ENCODE assay signal across 12 cellular contexts in the genomic region with DNA sequence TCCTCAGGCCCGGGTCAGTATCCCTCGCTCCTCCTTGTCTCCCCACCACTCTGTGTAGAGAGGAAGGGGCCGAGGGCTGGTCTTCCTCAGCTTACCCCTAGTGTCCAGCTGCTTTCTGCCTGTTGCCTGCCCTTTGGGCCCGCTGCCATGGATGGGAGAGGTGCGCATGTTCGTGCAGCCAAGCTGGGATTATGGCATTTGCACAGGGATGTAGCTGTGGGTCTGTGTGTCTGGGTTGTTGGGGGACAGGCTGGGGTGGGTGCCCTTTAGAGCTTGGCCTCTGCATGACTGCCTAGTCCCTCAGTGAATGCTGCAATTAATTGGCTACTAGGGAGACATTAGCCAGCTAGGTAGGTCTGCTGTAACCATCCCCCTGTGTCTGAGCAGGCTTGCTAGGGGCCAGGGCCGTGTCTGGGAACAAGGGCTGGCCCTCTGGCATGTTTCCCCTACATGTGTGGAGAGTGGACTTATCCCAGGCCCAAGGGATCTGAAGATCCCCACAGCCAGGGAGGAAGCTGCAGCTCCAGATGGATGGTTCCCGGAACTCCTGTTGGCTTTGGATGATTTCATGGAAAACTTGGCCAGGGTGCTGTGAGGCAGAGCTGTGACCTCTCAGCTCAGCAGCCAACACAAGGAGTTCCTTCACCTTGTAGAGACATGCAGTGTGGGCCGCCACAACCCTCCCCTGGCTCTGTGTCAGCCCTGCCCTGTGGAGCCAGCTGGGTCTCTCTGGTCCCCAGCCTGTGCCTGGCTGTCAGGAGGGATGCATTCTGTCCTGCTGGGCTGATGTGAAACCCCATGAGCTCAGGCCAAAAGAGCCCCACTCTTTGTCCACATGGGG.
A peak's percentile ranks its signal among the peaks of the same experiment; 100 is the strongest.
DNase-seq lines count a peak whose midpoint lies in the region; ATAC-seq and TF ChIP-seq lines count a peak whose summit lies in the region.
"Had no signal": no experiment of that assay in that cellular context is flagged by ENCODE, and none has a peak within 500 bp of the region (broad histone marks: within the 10 kb centered on the region; RNA-seq: fewer than 3 reads in every experiment).

No MANE protein-coding gene starts in this region.

- H2BK120ac ChIP-seq in mesenchymal stem cell (ENCODE audit: low read depth, low read length), result peak overlapping the region; percentile 69

- H3K27me3 ChIP-seq in esophagus (ENCODE audit: control insufficient read depth in 1 of 2, insufficient read depth in 2 of 2, low read length in 2 of 2) (no peaks in the 10 kb centered on the region), mesenchymal stem cell (ENCODE audit: control insufficient read depth in 1 of 2, insufficient read depth in 1 of 2, low read length in 2 of 2) (peaks cover 0 to 8% of the 10 kb centered on the region in 2 experiments), uterus (no peaks in the 10 kb centered on the region), smooth muscle cell (ENCODE audit: low read depth) (no peaks in the 10 kb centered on the region), H7 (ENCODE audit: control insufficient read depth, insufficient read depth, low read length) (no peaks in the 10 kb centered on the region), left lung (no peaks in the 10 kb centered on the region)
- H3K27me3 ChIP-seq: upper lobe of left lung had no signal

- H3K9me3 ChIP-seq in esophagus (ENCODE audit: control insufficient read depth in 2 of 2, insufficient read depth in 1 of 2, low read depth in 1 of 2, low read length in 1 of 2), result no peaks in the 10 kb centered on the region
- H3K9me3 ChIP-seq in mesenchymal stem cell (ENCODE audit: control insufficient read depth, low read length), result no peaks in the 10 kb centered on the region
- no peaks in the 10 kb centered on the region for H3K9me3 ChIP-seq in uterus
- H3K9me3 ChIP-seq in smooth muscle cell (replicated peaks; ENCODE audit: low read depth), result no peaks in the 10 kb centered on the region
- no peaks in the 10 kb centered on the region for H3K9me3 ChIP-seq in left lung
- H3K9me3 ChIP-seq: upper lobe of left lung had no signal

- H3K79me2 ChIP-seq in smooth muscle cell (ENCODE audit: low read depth), result no peaks in the 10 kb centered on the region

- H4K91ac ChIP-seq in mesenchymal stem cell (ENCODE audit: low read length), result peak overlapping the region; percentile 5

- H2BK15ac ChIP-seq in mesenchymal stem cell (ENCODE audit: low read depth, poor library complexity, severe bottlenecking), result no peak overlapping the region

- no peak overlapping the region for H2AK5ac ChIP-seq in mesenchymal stem cell (ENCODE audit: low read length, severe bottlenecking)

- no peak overlapping the region for H3K23ac ChIP-seq in mesenchymal stem cell (ENCODE audit: low read length in 2 of 2)

- H3K4me1 ChIP-seq in esophagus (ENCODE audit: control insufficient read depth in 2 of 2, insufficient read depth in 2 of 2, low read length in 1 of 2) (peaks cover 21 to 50% of the 10 kb centered on the region in 2 donors), mesenchymal stem cell (ENCODE audit: control insufficient read depth, insufficient read depth, low read depth, low read length) (peaks cover 29% of the 10 kb centered on the region), uterus (peaks cover 0 to 7% of the 10 kb centered on the region in 2 donors), smooth muscle cell (ENCODE audit: low read depth) (no peaks in the 10 kb centered on the region), left lung (peaks cover 4 to 6% of the 10 kb centered on the region in 2 donors)

- peak overlapping the region in 1 of 2 experiments; percentile 69 for H3K14ac ChIP-seq in mesenchymal stem cell (ENCODE audit: low read length in 2 of 2)

- intact Hi-C loops in uterus (cut with DNase I; ENCODE audit: low total_unique reads), result no loop called here
- intact Hi-C loops in left lung (cut with DNase I), result no loop called here

- no peak for TF ChIP-seq POLR2A in uterus (IDR thresholded peaks at IDR 0.05)

- H3K4me2 ChIP-seq in mesenchymal stem cell (ENCODE audit: low read length, poor library complexity, severe bottlenecking) (no peak overlapping the region), smooth muscle cell (no peak overlapping the region)

- no peaks in the 10 kb centered on the region for H3K79me1 ChIP-seq in mesenchymal stem cell (replicated peaks; ENCODE audit: low read length, poor library complexity, severe bottlenecking)

- DNase-seq in activated CD8-positive, alpha-beta memory T cell treated with anti-CD3 and anti-CD28 coated beads for 24 hours, result peak; percentile 42
- no peak for DNase-seq in activated CD8-positive, alpha-beta memory T cell treated with anti-CD3 and anti-CD28 coated beads, Interleukin-2, amount 50 U/mL, for 4 hours
- DNase-seq in mesenchymal stem cell (no peak), uterus (peak; percentile 11 to 50), smooth muscle cell (lab: John Stamatoyannopoulos, UW; ENCODE audit: unreplicated experiment) (no peak), H7 (no peak), left lung (no peak)
- DNase-seq: central memory CD4-positive, alpha-beta T cell; stimulated activated CD4-positive, alpha-beta T cell treated with anti-CD3 and anti-CD28 coated beads, Interleukin-4, amount 100 ng/mL, for 1 hour had no signal

- H3K27ac ChIP-seq in esophagus (ENCODE audit: low read depth in 2 of 2, low read length in 1 of 2) (peak overlapping the region; percentile 35 to 84), mesenchymal stem cell (ENCODE audit: low read length, poor library complexity, severe bottlenecking) (no peak overlapping the region), uterus (no peak overlapping the region), smooth muscle cell (ENCODE audit: low read depth) (no peak overlapping the region), left lung (no peak overlapping the region)
- H3K27ac ChIP-seq: upper lobe of left lung had no signal

- H2AFZ ChIP-seq in mesenchymal stem cell (ENCODE audit: low read depth, low read length), result no peak overlapping the region
- no peak overlapping the region for H2AFZ ChIP-seq in smooth muscle cell (ENCODE audit: low read depth)

- no peak for TF ChIP-seq CTCF in uterus (IDR thresholded peaks at IDR 0.05)
- no peak for TF ChIP-seq CTCF in smooth muscle cell (IDR thresholded peaks at IDR 0.05; ENCODE audit: borderline replicate concordance, insufficient read depth, poor library complexity, severe bottlenecking)
- no peak for TF ChIP-seq CTCF in left lung (IDR thresholded peaks at IDR 0.05)

- H4K20me1 ChIP-seq in smooth muscle cell (ENCODE audit: low read depth), result no peaks in the 10 kb centered on the region

- H4K8ac ChIP-seq in mesenchymal stem cell (ENCODE audit: low read length), result peak overlapping the region; percentile 35

- H2BK12ac ChIP-seq in mesenchymal stem cell (ENCODE audit: low read length in 2 of 2), result peak overlapping the region; percentile 1 to 61

- ATAC-seq in left lung, result no peak
- ATAC-seq: SK-N-SH treated with all-trans-retinoic acid at 6 μM for 48 hours had no signal

- WGBS in esophagus, 2 donors, result 55 to 63% methylated on average over 9 of the region's 9 CpGs
- WGBS in mesenchymal stem cell, result 87% methylated on average over 9 of the region's 9 CpGs
- WGBS in smooth muscle cell (ENCODE audit: low lambda C conversion rate), result 87% methylated on average over 9 of the region's 9 CpGs

- peak overlapping the region; percentile 60 to 61 for H3K18ac ChIP-seq in mesenchymal stem cell (ENCODE audit: low read depth in 1 of 2, low read length in 2 of 2)

- H3K4me3 ChIP-seq in esophagus (ENCODE audit: low read depth in 1 of 2, low read length in 2 of 2) (no peak overlapping the region), mesenchymal stem cell (ENCODE audit: insufficient read depth in 1 of 2, low read depth in 1 of 2, low read length in 2 of 2) (no peak overlapping the region), uterus (no peak overlapping the region), smooth muscle cell (no peak overlapping the region), H7 (ENCODE audit: insufficient read depth, low read depth, low read length) (no peak overlapping the region), left lung (no peak overlapping the region)
- H3K4me3 ChIP-seq: upper lobe of left lung had no signal

- no peak overlapping the region for H3K9ac ChIP-seq in mesenchymal stem cell (ENCODE audit: low read length)
- H3K9ac ChIP-seq in smooth muscle cell (ENCODE audit: low read depth), result no peak overlapping the region

- peak overlapping the region; percentile 5 to 78 for H3K4ac ChIP-seq in mesenchymal stem cell (ENCODE audit: low read depth in 1 of 2, low read length in 2 of 2)

- no peaks in the 10 kb centered on the region for H3K36me3 ChIP-seq in esophagus (ENCODE audit: control insufficient read depth in 2 of 2, insufficient read depth in 2 of 2, low read length in 1 of 2)
- no peaks in the 10 kb centered on the region for H3K36me3 ChIP-seq in mesenchymal stem cell (ENCODE audit: control insufficient read depth in 1 of 2, insufficient read depth in 2 of 2, low read depth in 1 of 2, low read length in 2 of 2)
- H3K36me3 ChIP-seq in uterus, result no peaks in the 10 kb centered on the region
- no peaks in the 10 kb centered on the region for H3K36me3 ChIP-seq in smooth muscle cell (ENCODE audit: low read depth)
- no peaks in the 10 kb centered on the region for H3K36me3 ChIP-seq in H7 (replicated peaks; ENCODE audit: control insufficient read depth, insufficient read depth, low read length)
- H3K36me3 ChIP-seq in left lung, result no peaks in the 10 kb centered on the region
- H3K36me3 ChIP-seq: upper lobe of left lung had no signal

- peaks cover 5% of the 10 kb centered on the region for H3F3A ChIP-seq in smooth muscle cell (ENCODE audit: low read depth)

- no peak overlapping the region for H2BK5ac ChIP-seq in mesenchymal stem cell (ENCODE audit: low read depth, low read length, poor library complexity, severe bottlenecking)

Comparison
In these comparisons a context has a peak if more than half of its experiments do, and no peak if none do; other contexts are left out.
1. DNase-seq: peak in activated CD8-positive, alpha-beta memory T cell treated with anti-CD3 and anti-CD28 coated beads for 24 hours (single experiment) and uterus (2 of 2); none in activated CD8-positive, alpha-beta memory T cell treated with anti-CD3 and anti-CD28 coated beads, Interleukin-2, amount 50 U/mL, for 4 hours (single experiment), mesenchymal stem cell (single experiment), smooth muscle cell (single experiment), H7 (single experiment) and left lung (0 of 2).
2. H3K27ac ChIP-seq: peak in esophagus (2 of 2); none in mesenchymal stem cell (single experiment), uterus (0 of 2), smooth muscle cell (single experiment) and left lung (0 of 2).